In genomic region chr2:240455719-240456606, GRCh38 we compare ENCODE assay signal across 13 cellular contexts. TPM values are rescaled to one million over a fixed set of nuclear protein-coding genes. Genes with fewer than 3 reads are reported as not detected.
DNase-seq lines count a peak whose midpoint lies in the region; ATAC-seq, FAIRE-seq and TF ChIP-seq lines count a peak whose summit lies in the region.
"Had no signal": no experiment of that assay in that cellular context is flagged by ENCODE, and none has a peak within 500 bp of the region (broad histone marks: within the 10 kb centered on the region; RNA-seq: fewer than 3 reads in every experiment).

No MANE protein-coding gene starts in this region.

- H3K27ac ChIP-seq in HEK293 (ENCODE audit: extremely low read depth, low read depth, low read length) (no peak overlapping the region), iPS-20b (ENCODE audit: low read length) (no peak overlapping the region), prostate gland (peak overlapping the region; percentile 82 to 90)

- no peak for ATAC-seq in GM19397 (IDR thresholded peaks at IDR 0.05; ENCODE audit: unreplicated experiment)

- DNase-seq in bronchial epithelial cell (ENCODE audit: low read depth) (no peak), prostate gland (ENCODE audit: low spot score) (no peak), HK-2 (ENCODE audit: unreplicated experiment) (no peak)
- DNase-seq in activated CD4-positive, alpha-beta T cell treated with anti-CD3 and anti-CD28 coated beads, Interleukin-2, amount 50 U/mL, for 48 hours = no peak
- DNase-seq in stimulated activated CD4-positive, alpha-beta T cell treated with anti-CD3 and anti-CD28 coated beads, Interleukin-4, amount 100 ng/mL, for 1 hour = no peak
- DNase-seq: activated CD8-positive, alpha-beta memory T cell treated with anti-CD3 and anti-CD28 coated beads, Interleukin-2, amount 50 U/mL, for 48 hours; effector CD4-positive, alpha-beta T cell; KG1; NCI-H187 treated with DMSO at 0.1 percent for 48 hours; NCI-H774 had no signal

- no peak overlapping the region for H3K9ac ChIP-seq in iPS-20b (ENCODE audit: low read depth, low read length)

- no peak for FAIRE-seq in bronchial epithelial cell (lab: Jason Lieb, UNC)

- H3K4me3 ChIP-seq in HEK293 (ENCODE audit: low read depth, low read length) = no peak overlapping the region
- H3K4me3 ChIP-seq in bronchial epithelial cell (ENCODE audit: low read depth, low read length) = peak overlapping the region; percentile 2
- peak overlapping the region; percentile 40; the same call in 1 of the 2 replicates for H3K4me3 ChIP-seq in iPS-20b (ENCODE audit: low read length)
- peak overlapping the region; percentile 18 to 22 for H3K4me3 ChIP-seq in prostate gland

- no peak for TF ChIP-seq POLR2A in prostate gland (IDR thresholded peaks at IDR 0.05)

- 17% methylated on average over 54 of the region's 59 CpGs for WGBS in prostate gland

- intact Hi-C loops in prostate gland (cut with DNase I) = loop anchor here (10.0 kb wide), 1 partner anchor 109 kb away; the partner anchor contains the start of genes DUSP28 and RNPEPL1

- H3K9me3 ChIP-seq in HEK293 (ENCODE audit: control insufficient read depth, insufficient read depth, low read depth, low read length) (no peaks in the 10 kb centered on the region), iPS-20b (ENCODE audit: insufficient read depth, low read depth, low read length) (no peaks in the 10 kb centered on the region), prostate gland (no peaks in the 10 kb centered on the region)

- H3K36me3 ChIP-seq in HEK293 (ENCODE audit: control insufficient read depth in 2 of 2, insufficient read depth in 1 of 2, low read length in 2 of 2) (no peaks in the 10 kb centered on the region), bronchial epithelial cell (ENCODE audit: control insufficient read depth, insufficient read depth, low read length) (peaks cover 17% of the 10 kb centered on the region), iPS-20b (ENCODE audit: insufficient read depth, low read depth, low read length) (no peaks in the 10 kb centered on the region), prostate gland (no peaks in the 10 kb centered on the region)

- no peaks in the 10 kb centered on the region for H3K4me1 ChIP-seq in HEK293 (ENCODE audit: control insufficient read depth, insufficient read depth, low read length)
- peaks cover 32% of the 10 kb centered on the region for H3K4me1 ChIP-seq in iPS-20b (ENCODE audit: insufficient read depth, low read length)
- peaks cover 36% of the 10 kb centered on the region for H3K4me1 ChIP-seq in prostate gland (replicated peaks)

- POLR2A ChIA-PET in HEK293 (lab: Yijun Ruan, JAX) = no interaction called here

- no peaks in the 10 kb centered on the region for H3K27me3 ChIP-seq in bronchial epithelial cell (ENCODE audit: control insufficient read depth, insufficient read depth, low read length)
- H3K27me3 ChIP-seq in iPS-20b (ENCODE audit: insufficient read depth, low read length) = peaks cover 50% of the 10 kb centered on the region
- no peaks in the 10 kb centered on the region for H3K27me3 ChIP-seq in prostate gland (replicated peaks; ENCODE audit: insufficient read depth)

- TF ChIP-seq CTCF in HEK293 (tag by site-specific recombination; IDR thresholded peaks at IDR 0.05) (no peak), bronchial epithelial cell (IDR thresholded peaks at IDR 0.05; ENCODE audit: insufficient read depth, low read length, severe bottlenecking) (no peak), prostate gland (IDR thresholded peaks at IDR 0.05) (peak in 1 of 4 experiments; percentile 7)

- CTCF ChIA-PET in HEK293 (lab: Yijun Ruan, JAX) = interaction anchor here (0.5 to 0.6 kb wide), 4 partner anchors 17 to 1314 kb away, joined by 3 to 5 read pairs (median 3); no protein-coding TSS in a partner anchor

TF ChIP-seq in HEK293, 187 proteins besides CTCF, POLR2A, EP300 and RAD21 (continues in another document):
- TF ChIP-seq ZNF518A (tag by site-specific recombination; conservative IDR thresholded peaks at IDR 0.05; ENCODE audit: low read depth) = no peak
- no peak for TF ChIP-seq ZNF174 (tag by site-specific recombination; IDR thresholded peaks at IDR 0.05)
- no peak for TF ChIP-seq ZNF629 (tag by site-specific recombination; IDR thresholded peaks at IDR 0.05)
- TF ChIP-seq YY2 (tag by site-specific recombination; IDR thresholded peaks at IDR 0.05) = no peak
- TF ChIP-seq ZNF776 (tag by site-specific recombination; IDR thresholded peaks at IDR 0.05; ENCODE audit: borderline replicate concordance) = no peak
- TF ChIP-seq ZNF658 (tag by site-specific recombination; IDR thresholded peaks at IDR 0.05) = no peak
- 0 out of 2 replicates have a peak, but pooled peaks have one; percentile 14 for TF ChIP-seq HIC1 (tag by site-specific recombination; IDR thresholded peaks at IDR 0.05)
- TF ChIP-seq GLI2 (tag by site-specific recombination; IDR thresholded peaks at IDR 0.05; ENCODE audit: borderline replicate concordance, low read depth) = no peak
- TF ChIP-seq ZNF16 (tag by site-specific recombination; IDR thresholded peaks at IDR 0.05; ENCODE audit: low read depth) = no peak
- TF ChIP-seq INSM2 (tag by site-specific recombination; IDR thresholded peaks at IDR 0.05) = no peak
- TF ChIP-seq ZBTB21 (tag by site-specific recombination; IDR thresholded peaks at IDR 0.05) = no peak
- no peak for TF ChIP-seq SP3 (tag by site-specific recombination; IDR thresholded peaks at IDR 0.05)

RNA-seq across cellular contexts. Expression of gene GPC1, which starts 20.5 kb away (rescaled TPM):
- 65.8 and 103 TPM in 2 replicates for total RNA-seq in bronchial epithelial cell
- 100 to 1,000 TPM in 1 of 2 donors, 10 to 100 TPM in 1; 80.7 to 447 TPM for total RNA-seq in prostate gland

Comparison
In these comparisons a context has a peak if more than half of its experiments do, and no peak if none do; other contexts are left out.
1. H3K27ac ChIP-seq: peak in prostate gland (2 of 2); none in HEK293 (single experiment) and iPS-20b (single experiment).